Comparison of ENCODE assay signal across 1 cellular context in the genomic region with DNA sequence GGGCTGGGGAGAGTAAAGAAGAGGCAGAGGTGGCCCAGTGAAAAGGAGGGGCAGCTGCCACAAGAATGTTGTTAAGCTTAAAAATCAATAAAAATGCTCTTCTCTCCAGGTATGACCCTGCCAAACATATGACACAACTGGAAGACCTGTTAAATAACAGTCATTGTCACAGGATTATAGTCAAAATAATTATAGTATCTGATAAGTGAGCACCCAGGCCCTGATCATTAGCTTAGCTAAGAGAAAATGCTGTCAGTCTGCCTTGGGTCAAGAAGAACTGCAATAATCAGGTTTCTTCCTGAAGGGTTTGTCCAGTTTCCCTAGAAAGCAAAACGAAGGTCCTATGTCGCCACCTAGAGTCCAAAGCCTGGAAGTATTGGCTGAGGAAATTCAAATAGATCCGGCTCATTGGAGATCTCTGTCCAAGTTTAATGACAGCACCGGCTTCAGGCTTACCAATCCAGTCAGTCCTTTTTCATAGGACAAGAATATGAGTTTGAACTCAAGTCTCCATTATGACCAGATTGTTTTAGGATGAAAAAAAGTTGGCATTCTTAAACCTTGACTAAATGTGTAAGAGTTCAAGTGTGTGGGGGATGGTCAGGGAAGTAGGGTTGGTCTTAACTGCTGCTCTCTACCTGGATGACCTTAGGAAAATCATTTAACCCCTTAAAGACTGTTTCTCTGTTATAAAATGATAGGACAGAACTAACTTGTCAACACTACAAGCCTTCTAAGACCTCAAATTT.
TF ChIP-seq lines count a peak whose summit lies in the region.

No MANE protein-coding gene starts in this region.

TF ChIP-seq in SK-N-SH treated with all-trans-retinoic acid at 6 μM for 48 hours, 23 proteins besides CTCF, POLR2A, EP300 and RAD21 (continued from another document):
- no peak for TF ChIP-seq ZFP3 (CRISPR knock-in tag; IDR thresholded peaks at IDR 0.05)
- TF ChIP-seq ESRRG (CRISPR knock-in tag; IDR thresholded peaks at IDR 0.05), result no peak
- TF ChIP-seq BACH2 (CRISPR knock-in tag; IDR thresholded peaks at IDR 0.05; ENCODE audit: borderline replicate concordance), result no peak
- no peak for TF ChIP-seq GLIS3 (CRISPR knock-in tag; IDR thresholded peaks at IDR 0.05)
- no peak for TF ChIP-seq ZNF70 (CRISPR knock-in tag; IDR thresholded peaks at IDR 0.05)
- no peak for TF ChIP-seq ZNF8 (CRISPR knock-in tag; IDR thresholded peaks at IDR 0.05)
TF ChIP-seq in SK-N-SH treated with all-trans-retinoic acid at 6 μM for 48 hours: peak in this region for 0.
